ENCODE assay signal across 15 cellular contexts in genomic region chr18:51569561-51569960, GRCh38.
DNase-seq lines count a peak whose midpoint lies in the region; ATAC-seq and TF ChIP-seq lines count a peak whose summit lies in the region.
"Had no signal": no experiment of that assay in that cellular context is flagged by ENCODE, and none has a peak within 500 bp of the region (broad histone marks: within the 10 kb centered on the region; RNA-seq: fewer than 3 reads in every experiment).

No MANE protein-coding gene starts in this region.

- peak; percentile 84 for ATAC-seq in GM18868 (IDR thresholded peaks at IDR 0.05; ENCODE audit: unreplicated experiment)
- peak; percentile 93 for ATAC-seq in omental fat pad (ENCODE audit: low FRiP score)
- ATAC-seq in activated T-cell treated with anti-CD3 and anti-CD28 coated beads, Interleukin-2, amount 50 U/mL, for 72 hours (replicated peaks in 1 of 2), result no peak
- ATAC-seq: CD8-positive, alpha-beta T cell had no signal

- no peak overlapping the region for H3K4me3 Mint-ChIP-seq in endodermal cell
- H3K4me3 Mint-ChIP-seq in activated T-cell treated with anti-CD3 and anti-CD28 coated beads, Interleukin-2, amount 50 U/mL, for 72 hours, result no peak overlapping the region
- H3K4me3 Mint-ChIP-seq: CD14-positive monocyte; CD8-positive, alpha-beta T cell had no signal

- no peaks in the 10 kb centered on the region for H3K36me3 ChIP-seq in endodermal cell (ENCODE audit: control insufficient read depth, insufficient read depth, low read length)
- H3K36me3 ChIP-seq: HAP-1 had no signal

- H3K27ac ChIP-seq in endodermal cell (ENCODE audit: low read depth, low read length), result no peak overlapping the region
- H3K27ac ChIP-seq: 22Rv1 had no signal

- peaks cover 38% of the 10 kb centered on the region for H3K4me1 Mint-ChIP-seq in endodermal cell
- no peaks in the 10 kb centered on the region for H3K4me1 Mint-ChIP-seq in activated T-cell treated with anti-CD3 and anti-CD28 coated beads, Interleukin-2, amount 50 U/mL, for 72 hours (ENCODE audit: low read depth)
- H3K4me1 Mint-ChIP-seq: CD14-positive monocyte had no signal

- H3K9me3 ChIP-seq in endodermal cell (ENCODE audit: control insufficient read depth, low read length), result peaks cover 11% of the 10 kb centered on the region
- H3K9me3 ChIP-seq: HAP-1 had no signal

- 68% methylated on average over 2 of the region's 2 CpGs; no CpG with 5 or more reads in 1 of the 2 experiments for WGBS in endodermal cell (ENCODE audit: insufficient coverage in 1 of 2, insufficient read length in 1 of 2), 2 experiments

- no peak for TF ChIP-seq CTCF in endodermal cell (conservative IDR thresholded peaks at IDR 0.05)
- no peak for TF ChIP-seq CTCF in omental fat pad (IDR thresholded peaks at IDR 0.05)

- no peak overlapping the region for H3K4me3 ChIP-seq in endodermal cell (ENCODE audit: low read length)
- H3K4me3 ChIP-seq: HAP-1 had no signal

- no peaks in the 10 kb centered on the region for H3K27me3 ChIP-seq in endodermal cell (ENCODE audit: control insufficient read depth, insufficient read depth, low read length, poor library complexity, severe bottlenecking)

- H3K27me3 Mint-ChIP-seq in endodermal cell (ENCODE audit: insufficient read depth), result no peaks in the 10 kb centered on the region
- peaks cover 13% of the 10 kb centered on the region for H3K27me3 Mint-ChIP-seq in activated T-cell treated with anti-CD3 and anti-CD28 coated beads, Interleukin-2, amount 50 U/mL, for 72 hours (ENCODE audit: low read depth)

- peaks cover 17% of the 10 kb centered on the region for H3K4me1 ChIP-seq in endodermal cell (ENCODE audit: control insufficient read depth, insufficient read depth, low read length)
- H3K4me1 ChIP-seq: HAP-1 had no signal

- peaks cover 6% of the 10 kb centered on the region for H3K9me3 Mint-ChIP-seq in endodermal cell
- no peaks in the 10 kb centered on the region for H3K9me3 Mint-ChIP-seq in activated T-cell treated with anti-CD3 and anti-CD28 coated beads, Interleukin-2, amount 50 U/mL, for 72 hours
- H3K9me3 Mint-ChIP-seq: CD8-positive, alpha-beta T cell had no signal

- H3K9ac ChIP-seq in endodermal cell (ENCODE audit: extremely low read depth, low read length, poor library complexity, severe bottlenecking), result no peak overlapping the region

- DNase-seq in NCI-H1092 treated with DMSO at 0.1 percent for 48 hours (lab: John Stamatoyannopoulos, UW), result peak; percentile 71
- DNase-seq in NCI-H1092 (lab: John Stamatoyannopoulos, UW), result no peak
- peak; percentile 56 for DNase-seq in endodermal cell
- no peak for DNase-seq in omental fat pad (ENCODE audit: low spot score)
- no peak for DNase-seq in activated T-cell treated with anti-CD3 and anti-CD28 coated beads, Interleukin-2, amount 50 U/mL, for 72 hours
- DNase-seq in NCI-H1694 (lab: John Stamatoyannopoulos, UW), result no peak
- DNase-seq: CD8-positive, alpha-beta T cell; DND-41; GDM1; GOT3; IMR-90 had no signal

- no peak overlapping the region for H3K27ac Mint-ChIP-seq in endodermal cell
- no peak overlapping the region for H3K27ac Mint-ChIP-seq in activated T-cell treated with anti-CD3 and anti-CD28 coated beads, Interleukin-2, amount 50 U/mL, for 72 hours
- H3K27ac Mint-ChIP-seq: CD14-positive monocyte; CD8-positive, alpha-beta T cell had no signal

- no peaks in the 10 kb centered on the region for H3K36me3 Mint-ChIP-seq in endodermal cell (ENCODE audit: low read depth)
- H3K36me3 Mint-ChIP-seq in activated T-cell treated with anti-CD3 and anti-CD28 coated beads, Interleukin-2, amount 50 U/mL, for 72 hours (ENCODE audit: insufficient read depth in 2 of 2), result no peaks in the 10 kb centered on the region
- H3K36me3 Mint-ChIP-seq: CD14-positive monocyte; CD8-positive, alpha-beta T cell had no signal

Comparison
In these comparisons a context has a peak if more than half of its experiments do, and no peak if none do; other contexts are left out.
1. DNase-seq: peak in NCI-H1092 treated with DMSO at 0.1 percent for 48 hours (single experiment) and endodermal cell (single experiment); none in NCI-H1092 (single experiment), omental fat pad (single experiment), activated T-cell treated with anti-CD3 and anti-CD28 coated beads, Interleukin-2, amount 50 U/mL, for 72 hours (0 of 2) and NCI-H1694 (single experiment).
2. ATAC-seq: peak in GM18868 (single experiment) and omental fat pad (single experiment); none in activated T-cell treated with anti-CD3 and anti-CD28 coated beads, Interleukin-2, amount 50 U/mL, for 72 hours (0 of 2).